12 cellular contexts compared by ENCODE assay signal in genomic region chr17:35748323-35748960, GRCh38. TPM values are rescaled to one million over a fixed set of nuclear protein-coding genes. Genes with fewer than 3 reads are reported as not detected.
DNase-seq lines count a peak whose midpoint lies in the region; ATAC-seq and TF ChIP-seq lines count a peak whose summit lies in the region.
"Had no signal": no experiment of that assay in that cellular context is flagged by ENCODE, and none has a peak within 500 bp of the region (broad histone marks: within the 10 kb centered on the region; RNA-seq: fewer than 3 reads in every experiment).

No MANE protein-coding gene starts in this region.

- 17 to 29% methylated on average over 1 to 4 of the region's 4 CpGs for WGBS in body of pancreas, 2 donors
- WGBS in aorta, 2 donors, result 13 to 17% methylated on average over 4 of the region's 4 CpGs

- no peaks in the 10 kb centered on the region for H3K4me1 Mint-ChIP-seq in Calu3 (ENCODE audit: low read depth, unreplicated experiment)

- H3K27ac ChIP-seq in body of pancreas, result no peak overlapping the region
- no peak overlapping the region for H3K27ac ChIP-seq in lower lobe of right lung
- no peak overlapping the region for H3K27ac ChIP-seq in aorta (ENCODE audit: low read depth in 1 of 2, low read length in 2 of 2)
- H3K27ac ChIP-seq: SK-N-MC had no signal

- TF ChIP-seq POLR2A in body of pancreas (IDR thresholded peaks at IDR 0.05), result no peak

- CTCF ChIA-PET in Calu3 (lab: Charles Lee), result interaction anchor here (1.4 to 3.6 kb wide), 3 partner anchors 11 to 135 kb away, joined by 4 to 25 read pairs (median 20); no protein-coding TSS in a partner anchor

- peaks cover 14% of the 10 kb centered on the region for H3K4me1 ChIP-seq in body of pancreas
- peaks cover 6% of the 10 kb centered on the region for H3K4me1 ChIP-seq in lower lobe of right lung
- H3K4me1 ChIP-seq in aorta (ENCODE audit: control insufficient read depth in 1 of 2, insufficient read depth in 2 of 2, low read length in 2 of 2), result no peaks in the 10 kb centered on the region

- intact Hi-C loops in Calu3 (cut with micrococcal nuclease; ENCODE audit: unreplicated experiment) (loop anchor here (5.0 to 10.0 kb wide), 2 partner anchors 434 to 576 kb away; no protein-coding TSS in a partner anchor), body of pancreas (cut with DNase I) (loop anchor here (5.0 to 10.0 kb wide), 2 partner anchors 136 to 434 kb away; no protein-coding TSS in a partner anchor), lower lobe of right lung (cut with DNase I) (loop anchor here (10.0 kb wide), 1 partner anchor 134 kb away; no protein-coding TSS in a partner anchor), aorta (cut with DNase I) (loop anchor here in 1 of 2 donors (5.0 kb wide), 1 partner anchor 136 kb away; no protein-coding TSS in a partner anchor)

- H3K27ac Mint-ChIP-seq in Calu3 (ENCODE audit: unreplicated experiment), result no peak overlapping the region
- H3K27ac Mint-ChIP-seq: WTC11 had no signal

- peak; percentile 52 for DNase-seq in Calu3
- peak; percentile 43 for DNase-seq in HT1080 (ENCODE audit: low read depth)
- peak; percentile 35 to 62 (median 51) for DNase-seq in body of pancreas
- DNase-seq in lower lobe of right lung, result no peak
- no peak for DNase-seq in aorta
- DNase-seq in NCI-H1694 treated with DMSO at 0.1 percent for 48 hours (lab: John Stamatoyannopoulos, UW), result no peak
- no peak for DNase-seq in AG20443 (ENCODE audit: low spot score)
- DNase-seq: NCI-H1436, NCI-H82 had no signal

- H3K4me3 ChIP-seq in body of pancreas, result no peak overlapping the region
- no peak overlapping the region for H3K4me3 ChIP-seq in lower lobe of right lung
- H3K4me3 ChIP-seq in aorta (ENCODE audit: low read length in 2 of 2), result no peak overlapping the region
- H3K4me3 ChIP-seq: SK-N-MC had no signal

- no TSS peak for BruUV-seq in Calu3 (replicated peaks; lab: Mats Ljungman, UMichigan)

- H3K36me3 ChIP-seq in body of pancreas (replicated peaks in 1 of 2; ENCODE audit: insufficient read depth in 1 of 2, low read depth in 2 of 2), result no peaks in the 10 kb centered on the region
- H3K36me3 ChIP-seq in lower lobe of right lung, result no peaks in the 10 kb centered on the region
- no peaks in the 10 kb centered on the region for H3K36me3 ChIP-seq in aorta (ENCODE audit: control insufficient read depth in 1 of 2, insufficient read depth in 2 of 2, low read length in 1 of 2)

- no peak overlapping the region for H3K4me3 Mint-ChIP-seq in Calu3 (ENCODE audit: low read depth, unreplicated experiment)

- H3K36me3 Mint-ChIP-seq in Calu3 (ENCODE audit: insufficient read depth, unreplicated experiment), result peaks cover 15% of the 10 kb centered on the region
- H3K36me3 Mint-ChIP-seq: WTC11 had no signal

- peaks cover 0 to 5% of the 10 kb centered on the region in 2 donors for H3K27me3 ChIP-seq in body of pancreas
- peaks cover 36% of the 10 kb centered on the region for H3K27me3 ChIP-seq in lower lobe of right lung (ENCODE audit: low read depth)
- H3K27me3 ChIP-seq in aorta (ENCODE audit: control insufficient read depth in 1 of 2, insufficient read depth in 2 of 2, low read length in 1 of 2), result no peaks in the 10 kb centered on the region

- H3K9me3 Mint-ChIP-seq in Calu3 (ENCODE audit: low read depth, unreplicated experiment), result no peaks in the 10 kb centered on the region
- H3K9me3 Mint-ChIP-seq: WTC11 had no signal

- TF ChIP-seq CTCF in Calu3 (IDR thresholded peaks at IDR 0.05; ENCODE audit: unreplicated experiment), result no peak
- TF ChIP-seq CTCF in body of pancreas (IDR thresholded peaks at IDR 0.05), result no peak
- no peak for TF ChIP-seq CTCF in lower lobe of right lung (IDR thresholded peaks at IDR 0.05)

- H3K9me3 ChIP-seq in body of pancreas (no peaks in the 10 kb centered on the region), lower lobe of right lung (no peaks in the 10 kb centered on the region), aorta (ENCODE audit: control insufficient read depth, low read length) (no peaks in the 10 kb centered on the region)

- ATAC-seq in body of pancreas (peak; percentile 23), lower lobe of right lung (peak; percentile 41 to 50), aorta (ENCODE audit: low FRiP score) (no peak), HG02970 (IDR thresholded peaks at IDR 0.05; ENCODE audit: low FRiP score, unreplicated experiment) (no peak)

- peaks cover 78% of the 10 kb centered on the region for H3K27me3 Mint-ChIP-seq in Calu3 (ENCODE audit: unreplicated experiment)

RNA-seq across cellular contexts. Expression of gene GAS2L2, which starts 4.6 kb away (rescaled TPM):
- not detected in 2 replicates for total RNA-seq in Calu3 (2022)
- 0.05 TPM in 1 of 2 replicates, not detected in the other for total RNA-seq in HT1080 (2014; rRNA removed; shearing (Covaris generic))
- polyA plus RNA-seq in HT1080 (2015; cell fraction: cytosol; rRNA removed), result 0.03 TPM in 1 of 2 replicates, not detected in the other
- 0.06 and 0.16 TPM in 2 replicates for polyA plus RNA-seq in HT1080 (2015; cell fraction: nucleus; rRNA removed)
- not detected for total RNA-seq in body of pancreas
- 3.1 TPM for total RNA-seq in lower lobe of right lung
- not detected for total RNA-seq in aorta
- polyA plus RNA-seq in aorta, result under 1 TPM in 1 of 2 donors, not detected in 1; 0.05 TPM

RNA-seq across cellular contexts. Expression of gene C17orf50, which starts 12.2 kb away (rescaled TPM):
- total RNA-seq in Calu3 (2022), result not detected in 2 replicates
- total RNA-seq in HT1080 (2014; rRNA removed; shearing (Covaris generic)), result not detected in 2 replicates
- polyA plus RNA-seq in HT1080 (2015; cell fraction: cytosol; rRNA removed), result not detected in 2 replicates
- not detected in 2 replicates for polyA plus RNA-seq in HT1080 (2015; cell fraction: nucleus; rRNA removed)
- not detected for total RNA-seq in body of pancreas
- not detected for total RNA-seq in lower lobe of right lung
- total RNA-seq in aorta, result not detected
- not detected for polyA plus RNA-seq in aorta

RNA-seq across cellular contexts. Expression of gene RASL10B, which starts 17.0 kb away (rescaled TPM):
- 0.95 and 1.4 TPM in 2 replicates for total RNA-seq in Calu3 (2022)
- 6.8 and 7.6 TPM in 2 replicates for total RNA-seq in HT1080 (2014; rRNA removed; shearing (Covaris generic))
- polyA plus RNA-seq in HT1080 (2015; cell fraction: cytosol; rRNA removed), result 0.60 and 3.5 TPM in 2 replicates
- polyA plus RNA-seq in HT1080 (2015; cell fraction: nucleus; rRNA removed), result 0.73 and 0.91 TPM in 2 replicates
- total RNA-seq in body of pancreas, result 10 to 100 TPM in 1 of 2 donors, 1 to 10 TPM in 1; 8.8 to 17.8 TPM
- total RNA-seq in lower lobe of right lung, result 1.9 TPM
- 1 to 10 TPM; 1.3 to 3.5 TPM for total RNA-seq in aorta
- polyA plus RNA-seq in aorta, result 1 to 10 TPM in 1 of 2 donors, under 1 TPM in 1; 0.31 to 1.3 TPM

RNA-seq across cellular contexts. Expression of gene MMP28, which starts 47.0 kb away (rescaled TPM):
- total RNA-seq in Calu3 (2022) (not detected in 2 replicates), body of pancreas (10 to 100 TPM in 1 of 2 donors, 1 to 10 TPM in 1; 8.3 to 15.2 TPM), lower lobe of right lung (40.9 TPM), aorta (1 to 10 TPM; 4.5 to 6.4 TPM)
- total RNA-seq in HT1080 (2014; rRNA removed; shearing (Covaris generic)), result 0.13 and 0.18 TPM in 2 replicates
- polyA plus RNA-seq in HT1080 (2015; cell fraction: cytosol; rRNA removed), result 0.13 and 0.46 TPM in 2 replicates
- polyA plus RNA-seq in HT1080 (2015; cell fraction: nucleus; rRNA removed), result not detected in 2 replicates
- 1 to 10 TPM; 1.5 to 5.4 TPM for polyA plus RNA-seq in aorta

Comparison
In these comparisons a context has a peak if more than half of its experiments do, and no peak if none do; other contexts are left out.
1. DNase-seq: peak in Calu3 (single experiment), HT1080 (single experiment) and body of pancreas (4 of 4); none in lower lobe of right lung (single experiment), aorta (0 of 2), NCI-H1694 treated with DMSO at 0.1 percent for 48 hours (single experiment) and AG20443 (single experiment).
2. ATAC-seq: peak in body of pancreas (single experiment) and lower lobe of right lung (2 of 2); none in aorta (single experiment) and HG02970 (single experiment).